Comparison of ENCODE assay signal across 10 cellular contexts in genomic region chr22:46528121-46528610, GRCh38. TPM values are rescaled to one million over a fixed set of nuclear protein-coding genes. Genes with fewer than 3 reads are reported as not detected.
DNase-seq lines count a peak whose midpoint lies in the region; ATAC-seq and TF ChIP-seq lines count a peak whose summit lies in the region.
"Had no signal": no experiment of that assay in that cellular context is flagged by ENCODE, and none has a peak within 500 bp of the region (broad histone marks: within the 10 kb centered on the region; RNA-seq: fewer than 3 reads in every experiment).

No MANE protein-coding gene starts in this region.

- TF ChIP-seq CTCF in upper lobe of right lung (IDR thresholded peaks at IDR 0.05) (no peak), OCI-LY7 (conservative IDR thresholded peaks at IDR 0.05; ENCODE audit: low read length) (no peak)

- POLR2A ChIA-PET in OCI-LY7 (lab: Charles Lee) = no interaction called here

- H3K27ac Mint-ChIP-seq in activated naive CD4-positive, alpha-beta T cell treated with anti-CD3 and anti-CD28 coated beads, Interleukin-2, amount 50 U/mL, for 72 hours = peak overlapping the region; percentile 31 to 55

- H3K9me3 ChIP-seq in upper lobe of right lung (no peaks in the 10 kb centered on the region), OCI-LY7 (ENCODE audit: low read length) (no peaks in the 10 kb centered on the region)

- no peak overlapping the region for H3K4me2 ChIP-seq in OCI-LY7 (ENCODE audit: low read length)

- BruUV-seq in OCI-LY7 (replicated peaks; lab: Mats Ljungman, UMichigan) = no TSS peak

- intact Hi-C loops in upper lobe of right lung (cut with DNase I) = no loop called here
- intact Hi-C loops in OCI-LY7 (cut with micrococcal nuclease; ENCODE audit: unreplicated experiment) = no loop called here

- H3K4me1 ChIP-seq in upper lobe of right lung (peaks cover 19% of the 10 kb centered on the region), OCI-LY7 (ENCODE audit: insufficient read depth, low read length, poor library complexity, severe bottlenecking) (no peaks in the 10 kb centered on the region)

- no peak overlapping the region for H2AFZ ChIP-seq in OCI-LY7 (ENCODE audit: low read length)

- H3K27me3 ChIP-seq in upper lobe of right lung = no peaks in the 10 kb centered on the region

- H3K27ac ChIP-seq in upper lobe of right lung = peak overlapping the region; percentile 24
- no peak overlapping the region for H3K27ac ChIP-seq in OCI-LY7 (ENCODE audit: low read depth, low read length, poor library complexity, severe bottlenecking)
- H3K27ac ChIP-seq: SK-N-MC had no signal

- H4K20me1 ChIP-seq in OCI-LY7 (ENCODE audit: insufficient read depth, low read length) = no peaks in the 10 kb centered on the region

- H3K79me2 ChIP-seq in OCI-LY7 (ENCODE audit: insufficient read depth, low read depth, low read length) = no peaks in the 10 kb centered on the region

- no peaks in the 10 kb centered on the region for H3K9me2 ChIP-seq in OCI-LY7 (ENCODE audit: insufficient read depth, low read length)

- H3K36me3 Mint-ChIP-seq in activated naive CD4-positive, alpha-beta T cell treated with anti-CD3 and anti-CD28 coated beads, Interleukin-2, amount 50 U/mL, for 72 hours = no peaks in the 10 kb centered on the region

- H3K36me3 ChIP-seq in upper lobe of right lung = no peaks in the 10 kb centered on the region
- H3K36me3 ChIP-seq in OCI-LY7 (ENCODE audit: insufficient read depth, low read length) = no peaks in the 10 kb centered on the region

- DNase-seq in activated naive CD4-positive, alpha-beta T cell treated with anti-CD3 and anti-CD28 coated beads, Interleukin-2, amount 50 U/mL, for 72 hours (ENCODE audit: low spot score in 2 of 2) = no peak
- no peak for DNase-seq in activated naive CD4-positive, alpha-beta T cell treated with anti-CD3 and anti-CD28 coated beads, Interleukin-2, amount 50 U/mL, for 16 hours
- peak; percentile 95 for DNase-seq in RPMI7951 (ENCODE audit: low read depth)
- peak; percentile 43 for DNase-seq in fibroblast of peridontal ligament (ENCODE audit: extremely low read depth)
- DNase-seq in upper lobe of right lung = no peak
- no peak for DNase-seq in NCI-H187 treated with DMSO at 0.1 percent for 48 hours (lab: John Stamatoyannopoulos, UW)
- no peak for DNase-seq in OCI-LY7 (ENCODE audit: low spot score)
- DNase-seq: C1 segment of cervical spinal cord had no signal

- CTCF ChIA-PET in OCI-LY7 (lab: Charles Lee; ENCODE audit: unreplicated experiment) = no interaction called here

- H3K4me3 ChIP-seq in upper lobe of right lung (no peak overlapping the region), OCI-LY7 (ENCODE audit: low read depth, low read length, poor library complexity, severe bottlenecking) (no peak overlapping the region)
- H3K4me3 ChIP-seq: SK-N-MC had no signal

- peak; percentile 44 to 62 for ATAC-seq in activated naive CD4-positive, alpha-beta T cell treated with anti-CD3 and anti-CD28 coated beads, Interleukin-2, amount 50 U/mL, for 72 hours
- ATAC-seq in upper lobe of right lung (peak; percentile 87), HG02884 (IDR thresholded peaks at IDR 0.05; ENCODE audit: unreplicated experiment) (no peak)

- H3K9me3 Mint-ChIP-seq in activated naive CD4-positive, alpha-beta T cell treated with anti-CD3 and anti-CD28 coated beads, Interleukin-2, amount 50 U/mL, for 72 hours = no peaks in the 10 kb centered on the region

RNA-seq across cellular contexts. Expression of gene CELSR1, which starts 9.3 kb away (rescaled TPM):
- total RNA-seq in activated naive CD4-positive, alpha-beta T cell treated with anti-CD3 and anti-CD28 coated beads, Interleukin-2, amount 50 U/mL, for 72 hours = 1 to 10 TPM in 1 of 2 donors, under 1 TPM in 1; 0.54 to 1.1 TPM
- 2.1 and 3.0 TPM in 2 replicates for total RNA-seq in RPMI7951 (2014; rRNA removed; shearing (Covaris generic))
- total RNA-seq in upper lobe of right lung = 53.5 TPM
- total RNA-seq in OCI-LY7 (2014; rRNA removed; shearing (Covaris generic)) = 3.9 and 5.2 TPM in 2 replicates
- 3.7 and 4.9 TPM in 2 replicates for total RNA-seq in OCI-LY7 (2022)

Comparison
In these comparisons a context has a peak if more than half of its experiments do, and no peak if none do; other contexts are left out.
1. DNase-seq: peak in RPMI7951 (single experiment) and fibroblast of peridontal ligament (single experiment); none in activated naive CD4-positive, alpha-beta T cell treated with anti-CD3 and anti-CD28 coated beads, Interleukin-2, amount 50 U/mL, for 72 hours (0 of 2), activated naive CD4-positive, alpha-beta T cell treated with anti-CD3 and anti-CD28 coated beads, Interleukin-2, amount 50 U/mL, for 16 hours (single experiment), upper lobe of right lung (single experiment), NCI-H187 treated with DMSO at 0.1 percent for 48 hours (single experiment) and OCI-LY7 (single experiment).